In genomic region chr17:40345161-40346034, GRCh38 we compare ENCODE assay signal across 9 cellular contexts. TPM values are rescaled to one million over a fixed set of nuclear protein-coding genes. Genes with fewer than 3 reads are reported as not detected.
A peak's percentile ranks its signal among the peaks of the same experiment; 100 is the strongest.
DNase-seq lines count a peak whose midpoint lies in the region; ATAC-seq, FAIRE-seq and TF ChIP-seq lines count a peak whose summit lies in the region.
"Had no signal": no experiment of that assay in that cellular context is flagged by ENCODE, and none has a peak within 500 bp of the region (broad histone marks: within the 10 kb centered on the region; RNA-seq: fewer than 3 reads in every experiment).

No MANE protein-coding gene starts in this region.

- no peaks in the 10 kb centered on the region for H3K9me3 Mint-ChIP-seq in stimulated activated effector memory CD8-positive, alpha-beta T cell treated with anti-CD3 and anti-CD28 coated beads, Interleukin-12 subunit alpha, Interleukin-12 subunit beta, amount 100 ng/mL, for 72 hours

- DNase-seq in NCI-H1436 (lab: John Stamatoyannopoulos, UW) (peak; percentile 26), NCI-H1436 treated with DMSO at 0.1 percent for 48 hours (lab: John Stamatoyannopoulos, UW) (no peak), OCI-M1 (lab: John Stamatoyannopoulos, UW) (peak; percentile 71), bronchial epithelial cell (ENCODE audit: low read depth) (peak; percentile 52), kidney (peak; percentile 94), DMS114 treated with DMSO at 0.1 percent for 48 hours (lab: John Stamatoyannopoulos, UW; ENCODE audit: unreplicated experiment) (no peak)
- DNase-seq in stimulated activated effector memory CD8-positive, alpha-beta T cell treated with anti-CD3 and anti-CD28 coated beads, Interleukin-12 subunit alpha, Interleukin-12 subunit beta, amount 100 ng/mL, for 72 hours (ENCODE audit: low spot score in 2 of 2), result no peak

- H3K9ac ChIP-seq in kidney (ENCODE audit: low read length in 2 of 2), result peak overlapping the region; percentile 65 to 98

- TF ChIP-seq CTCF in bronchial epithelial cell (IDR thresholded peaks at IDR 0.05; ENCODE audit: insufficient read depth, low read length, severe bottlenecking), result no peak
- TF ChIP-seq CTCF in kidney (IDR thresholded peaks at IDR 0.05; ENCODE audit: borderline replicate concordance, extremely low read depth, insufficient read depth), result no peak

- H3K4me3 ChIP-seq in bronchial epithelial cell (ENCODE audit: low read depth, low read length), result peak overlapping the region; percentile 26
- peak overlapping the region; percentile 81 to 91 for H3K4me3 ChIP-seq in kidney (ENCODE audit: low read length in 2 of 2)

- H3K27me3 ChIP-seq in bronchial epithelial cell (ENCODE audit: control insufficient read depth, insufficient read depth, low read length), result no peaks in the 10 kb centered on the region

- FAIRE-seq in bronchial epithelial cell (lab: Jason Lieb, UNC), result no peak
- FAIRE-seq in kidney (lab: Jason Lieb, UNC), result no peak

- no peak for ATAC-seq in stimulated activated effector memory CD8-positive, alpha-beta T cell treated with anti-CD3 and anti-CD28 coated beads, Interleukin-12 subunit alpha, Interleukin-12 subunit beta, amount 100 ng/mL, for 72 hours
- no peak for ATAC-seq in HG02884 (IDR thresholded peaks at IDR 0.05; ENCODE audit: unreplicated experiment)

- H3K4me1 Mint-ChIP-seq in stimulated activated effector memory CD8-positive, alpha-beta T cell treated with anti-CD3 and anti-CD28 coated beads, Interleukin-12 subunit alpha, Interleukin-12 subunit beta, amount 100 ng/mL, for 72 hours, result peaks cover 96% of the 10 kb centered on the region

- H3K36me3 Mint-ChIP-seq in stimulated activated effector memory CD8-positive, alpha-beta T cell treated with anti-CD3 and anti-CD28 coated beads, Interleukin-12 subunit alpha, Interleukin-12 subunit beta, amount 100 ng/mL, for 72 hours, result peaks cover 93% of the 10 kb centered on the region

- H3K4me3 Mint-ChIP-seq in stimulated activated effector memory CD8-positive, alpha-beta T cell treated with anti-CD3 and anti-CD28 coated beads, Interleukin-12 subunit alpha, Interleukin-12 subunit beta, amount 100 ng/mL, for 72 hours, result peak overlapping the region; percentile 71

- H3K9me3 ChIP-seq in kidney (ENCODE audit: control insufficient read depth in 1 of 2, low read length in 2 of 2), result no peaks in the 10 kb centered on the region

- peaks cover 58 to 69% of the 10 kb centered on the region in 2 donors for H3K4me1 ChIP-seq in kidney (ENCODE audit: control insufficient read depth in 1 of 2, insufficient read depth in 1 of 2, low read depth in 1 of 2, low read length in 2 of 2)

- intact Hi-C loops in kidney (cut with DNase I), result no loop called here

- H3K27ac Mint-ChIP-seq in stimulated activated effector memory CD8-positive, alpha-beta T cell treated with anti-CD3 and anti-CD28 coated beads, Interleukin-12 subunit alpha, Interleukin-12 subunit beta, amount 100 ng/mL, for 72 hours, result peak overlapping the region; percentile 88

- H3K36me3 ChIP-seq in bronchial epithelial cell (ENCODE audit: control insufficient read depth, insufficient read depth, low read length) (peaks cover 2% of the 10 kb centered on the region), kidney (ENCODE audit: control insufficient read depth in 1 of 2, insufficient read depth in 2 of 2, low read length in 2 of 2) (peaks cover 6 to 19% of the 10 kb centered on the region in 2 donors)

- H3K27ac ChIP-seq in kidney (ENCODE audit: low read depth in 2 of 2, low read length in 2 of 2), result peak overlapping the region; percentile 93 to 95
- H3K27ac ChIP-seq: C4-2B had no signal

RNA-seq across cellular contexts. Expression of gene GJD3, which starts 19.1 kb away (rescaled TPM):
- total RNA-seq in bronchial epithelial cell, result 0.13 and 0.53 TPM in 2 replicates
- 2.6 TPM for total RNA-seq in kidney
- polyA plus RNA-seq in kidney (ENCODE audit: insufficient read depth, low read depth, low replicate concordance), result not detected

RNA-seq across cellular contexts. Expression of gene RARA, which starts 36.4 kb away (rescaled TPM):
- total RNA-seq in bronchial epithelial cell (1.3 and 2.3 TPM in 2 replicates), kidney (45.7 TPM)
- polyA plus RNA-seq in kidney (ENCODE audit: insufficient read depth, low read depth, low replicate concordance), result 22.5 TPM

RNA-seq across cellular contexts. Expression of gene CDC6, which starts 57.7 kb away (rescaled TPM):
- 3.4 and 4.6 TPM in 2 replicates for total RNA-seq in bronchial epithelial cell
- 1.7 TPM for total RNA-seq in kidney
- polyA plus RNA-seq in kidney (ENCODE audit: insufficient read depth, low read depth, low replicate concordance), result 0.49 TPM

Comparison
In these comparisons a context has a peak if more than half of its experiments do, and no peak if none do; other contexts are left out.
1. DNase-seq: peak in NCI-H1436 (single experiment), OCI-M1 (single experiment), bronchial epithelial cell (single experiment) and kidney (single experiment); none in NCI-H1436 treated with DMSO at 0.1 percent for 48 hours (single experiment), stimulated activated effector memory CD8-positive, alpha-beta T cell treated with anti-CD3 and anti-CD28 coated beads, Interleukin-12 subunit alpha, Interleukin-12 subunit beta, amount 100 ng/mL, for 72 hours (0 of 2) and DMS114 treated with DMSO at 0.1 percent for 48 hours (single experiment).
2. RNA of gene RARA, which starts 36.4 kb away (total RNA-seq): 45.7 TPM in kidney (single experiment); 1.3 to 2.3 TPM in bronchial epithelial cell; every median in the first group is over 10 times any median in the second.